1 cellular context compared by ENCODE assay signal in genomic region chr3:168090306-168091085, GRCh38.
TF ChIP-seq lines count a peak whose summit lies in the region.

No MANE protein-coding gene starts in this region.

TF ChIP-seq in IMR-90, 13 proteins besides CTCF, POLR2A, EP300 and RAD21:
- no peak for TF ChIP-seq MXI1 (IDR thresholded peaks at IDR 0.05; ENCODE audit: borderline replicate concordance, low read depth, low read length)
- TF ChIP-seq RCOR1 (IDR thresholded peaks at IDR 0.05; ENCODE audit: insufficient replicate concordance, low read length), result no peak
- TF ChIP-seq NFE2L2 (IDR thresholded peaks at IDR 0.05; ENCODE audit: low read depth, low read length), result no peak
- TF ChIP-seq CEBPB (IDR thresholded peaks at IDR 0.05; ENCODE audit: low read depth, low read length), result no peak
- TF ChIP-seq MAFK (IDR thresholded peaks at IDR 0.05; ENCODE audit: low read depth, low read length), result no peak
- no peak for TF ChIP-seq CHD1 (IDR thresholded peaks at IDR 0.05; ENCODE audit: low read depth, low read length)
- no peak for TF ChIP-seq RFX5 (IDR thresholded peaks at IDR 0.05; ENCODE audit: low read depth, low read length)
- TF ChIP-seq BHLHE40 (IDR thresholded peaks at IDR 0.05; ENCODE audit: low read depth, low read length), result no peak
- TF ChIP-seq USF2 (IDR thresholded peaks at IDR 0.05; ENCODE audit: low read depth, low read length), result no peak
- TF ChIP-seq FOS (IDR thresholded peaks at IDR 0.05; ENCODE audit: low read depth, low read length), result no peak
